Comparison of ENCODE assay signal across 25 cellular contexts in genomic region chr2:201270293-201271001, GRCh38. TPM values are rescaled to one million over a fixed set of nuclear protein-coding genes. Genes with fewer than 3 reads are reported as not detected.
A peak's percentile ranks its signal among the peaks of the same experiment; 100 is the strongest.
DNase-seq lines count a peak whose midpoint lies in the region; ATAC-seq, FAIRE-seq and TF ChIP-seq lines count a peak whose summit lies in the region.
"Had no signal": no experiment of that assay in that cellular context is flagged by ENCODE, and none has a peak within 500 bp of the region (broad histone marks: within the 10 kb centered on the region; RNA-seq: fewer than 3 reads in every experiment).

No MANE protein-coding gene starts in this region.

- TF ChIP-seq CTCF in HepG2 (CRISPR knock-in tag; IDR thresholded peaks at IDR 0.05) (no peak), right lobe of liver (IDR thresholded peaks at IDR 0.05) (no peak), endothelial cell (IDR thresholded peaks at IDR 0.05; ENCODE audit: unreplicated experiment) (peak; percentile 40), colonic mucosa (IDR thresholded peaks at IDR 0.05) (no peak)
- TF ChIP-seq CTCF in activated CD8-positive, alpha-beta T cell treated with anti-CD3 and anti-CD28 coated beads for 36 hours (IDR thresholded peaks at IDR 0.05), result peak; percentile 10

- H3K4me3 Mint-ChIP-seq in activated CD8-positive, alpha-beta T cell treated with anti-CD3 and anti-CD28 coated beads for 36 hours, result no peak overlapping the region
- H3K4me3 Mint-ChIP-seq in endothelial cell (ENCODE audit: unreplicated experiment), result no peak overlapping the region
- no peak overlapping the region for H3K4me3 Mint-ChIP-seq in stimulated activated memory B cell treated with anti-CD40 and anti-IgM and Interleukin-4, amounts not matched to agents 10 μg/mL and 1 μg/mL and 100 μg/mL, for 72 hours
- H3K4me3 Mint-ChIP-seq: activated CD4-positive, alpha-beta memory T cell treated with anti-CD3 and anti-CD28 coated beads for 36 hours; activated naive CD8-positive, alpha-beta T cell treated with anti-CD3 and anti-CD28 coated beads, Interleukin-2, amount 10 ng/mL, durations not matched to agents 7 days and 5 days; activated T-cell treated with anti-CD3 and anti-CD28 coated beads, Interleukin-2, amount 50 U/mL, for 4 hours; GM23338; neural progenitor cell had no signal

- 98% methylated on average over 9 of the region's 9 CpGs for WGBS in HepG2 (ENCODE audit: low lambda C conversion rate)
- WGBS in right lobe of liver (ENCODE audit: insufficient coverage, low coverage, low lambda C conversion rate, missing lambda C conversion rate), result 90% methylated on average over 9 of the region's 9 CpGs

- in situ Hi-C loops in HepG2 (cut with HindIII; ENCODE audit: extremely low pct_ligation_motif_present, low pct_unique_long_range_greater_than_20kb), result no loop called here

- no peak for FAIRE-seq in HepG2 (lab: Jason Lieb, UNC)
- FAIRE-seq: GM18507, HTR-8/SVneo had no signal

- no peaks in the 10 kb centered on the region for H3K9me3 Mint-ChIP-seq in activated CD8-positive, alpha-beta T cell treated with anti-CD3 and anti-CD28 coated beads for 36 hours
- no peaks in the 10 kb centered on the region for H3K9me3 Mint-ChIP-seq in endothelial cell (ENCODE audit: unreplicated experiment)
- H3K9me3 Mint-ChIP-seq in stimulated activated memory B cell treated with anti-CD40 and anti-IgM and Interleukin-4, amounts not matched to agents 10 μg/mL and 1 μg/mL and 100 μg/mL, for 72 hours, result no peaks in the 10 kb centered on the region
- H3K9me3 Mint-ChIP-seq: activated CD4-positive, alpha-beta memory T cell treated with anti-CD3 and anti-CD28 coated beads for 36 hours; activated naive CD8-positive, alpha-beta T cell treated with anti-CD3 and anti-CD28 coated beads, Interleukin-2, amount 10 ng/mL, durations not matched to agents 7 days and 5 days; activated T-cell treated with anti-CD3 and anti-CD28 coated beads, Interleukin-2, amount 50 U/mL, for 4 hours; GM23338; neural progenitor cell had no signal

- H3K36me3 Mint-ChIP-seq in activated CD8-positive, alpha-beta T cell treated with anti-CD3 and anti-CD28 coated beads for 36 hours (ENCODE audit: low read depth), result peaks cover 73% of the 10 kb centered on the region
- peaks cover 3% of the 10 kb centered on the region for H3K36me3 Mint-ChIP-seq in endothelial cell (ENCODE audit: low read depth, unreplicated experiment)
- peaks cover 66% of the 10 kb centered on the region for H3K36me3 Mint-ChIP-seq in stimulated activated memory B cell treated with anti-CD40 and anti-IgM and Interleukin-4, amounts not matched to agents 10 μg/mL and 1 μg/mL and 100 μg/mL, for 72 hours
- H3K36me3 Mint-ChIP-seq: neural progenitor cell had no signal

- H3K27ac ChIP-seq in HepG2 (ENCODE audit: extremely low read length, insufficient read depth, low read length), result no peak overlapping the region
- H3K27ac ChIP-seq in right lobe of liver, result no peak overlapping the region
- H3K27ac ChIP-seq in colonic mucosa, result no peak overlapping the region
- H3K27ac ChIP-seq: body of pancreas, C4-2B, coronary artery, epithelial cell of prostate, foreskin keratinocyte, neural progenitor cell had no signal

- H3K4me3 ChIP-seq in HepG2 (replicated peaks in 1 of 3; ENCODE audit: insufficient read depth in 1 of 3, low read depth in 2 of 3, low read length in 3 of 3), result no peak overlapping the region
- H3K4me3 ChIP-seq in right lobe of liver, result no peak overlapping the region
- H3K4me3 ChIP-seq in colonic mucosa, result no peak overlapping the region
- H3K4me3 ChIP-seq: body of pancreas, coronary artery, GM23338, neural progenitor cell, spleen had no signal

- H3K9ac ChIP-seq in HepG2 (ENCODE audit: insufficient read depth, low read depth, low read length) (no peak overlapping the region), colonic mucosa (ENCODE audit: low read depth in 2 of 2, low read length in 2 of 2) (no peak overlapping the region)
- H3K9ac ChIP-seq: neural progenitor cell had no signal

- H3K27ac Mint-ChIP-seq in activated CD8-positive, alpha-beta T cell treated with anti-CD3 and anti-CD28 coated beads for 36 hours, result peak overlapping the region; percentile 13
- no peak overlapping the region for H3K27ac Mint-ChIP-seq in endothelial cell (ENCODE audit: unreplicated experiment)
- peak overlapping the region; percentile 63 for H3K27ac Mint-ChIP-seq in stimulated activated memory B cell treated with anti-CD40 and anti-IgM and Interleukin-4, amounts not matched to agents 10 μg/mL and 1 μg/mL and 100 μg/mL, for 72 hours
- H3K27ac Mint-ChIP-seq: activated CD4-positive, alpha-beta memory T cell treated with anti-CD3 and anti-CD28 coated beads for 36 hours; activated naive CD8-positive, alpha-beta T cell treated with anti-CD3 and anti-CD28 coated beads, Interleukin-2, amount 10 ng/mL, durations not matched to agents 7 days and 5 days; GM23338; neural progenitor cell had no signal

- DNase-seq in HepG2 (ENCODE audit: low spot score) (no peak), right lobe of liver (no peak), endothelial cell (ENCODE audit: low spot score) (no peak), colonic mucosa (no peak)
- no peak for DNase-seq in activated CD8-positive, alpha-beta T cell treated with anti-CD3 and anti-CD28 coated beads for 36 hours
- DNase-seq: activated CD4-positive, alpha-beta memory T cell treated with anti-CD3 and anti-CD28 coated beads for 36 hours; activated naive CD8-positive, alpha-beta T cell treated with anti-CD3 and anti-CD28 coated beads, Interleukin-2, amount 10 ng/mL, durations not matched to agents 7 days and 5 days; activated T-cell treated with anti-CD3 and anti-CD28 coated beads, Interleukin-2, amount 50 U/mL, for 4 hours; body of pancreas; foreskin keratinocyte; mesenchymal stem cell; NCI-H1436; NCI-H526 treated with DMSO at 0.1 percent for 48 hours; SHP77; spleen had no signal

- no TSS peak for BruUV-seq in HepG2 (replicated peaks; lab: Mats Ljungman, UMichigan)

- no peak for TF ChIP-seq POLR2A in HepG2 (IDR thresholded peaks at IDR 0.05; ENCODE audit: insufficient read depth in 1 of 2, low read depth in 2 of 2, low read length in 2 of 2)
- no peak for TF ChIP-seq POLR2A in right lobe of liver (IDR thresholded peaks at IDR 0.05)

- no peaks in the 10 kb centered on the region for H4K20me1 ChIP-seq in HepG2 (ENCODE audit: insufficient read depth, low read length)

- CTCF ChIA-PET in HepG2 (lab: Yijun Ruan, JAX; ENCODE audit: low intra/inter-chr PET ratio, low total read pairs), result no interaction called here
- CTCF ChIA-PET in activated CD8-positive, alpha-beta T cell treated with anti-CD3 and anti-CD28 coated beads for 36 hours (lab: Charles Lee), result interaction anchor here (1.0 to 1.7 kb wide), 9 partner anchors 8 to 175 kb away, joined by 3 to 5 read pairs (median 3); partner anchors contain the start of genes CASP8 and FLACC1

- H3K79me2 ChIP-seq in HepG2 (ENCODE audit: insufficient read depth, low read length), result no peaks in the 10 kb centered on the region

- H2AFZ ChIP-seq in HepG2 (ENCODE audit: low read length), result no peak overlapping the region
- H2AFZ ChIP-seq: GM23338, neural progenitor cell had no signal

- no peak; the same call in 2 of the 3 replicates for ATAC-seq in HepG2
- ATAC-seq in right lobe of liver, result no peak
- no peak for ATAC-seq in activated CD8-positive, alpha-beta T cell treated with anti-CD3 and anti-CD28 coated beads for 36 hours
- ATAC-seq in stimulated activated memory B cell treated with anti-CD40 and anti-IgM and Interleukin-4, amounts not matched to agents 10 μg/mL and 1 μg/mL and 100 μg/mL, for 72 hours, result no peak
- ATAC-seq in HG02759 (IDR thresholded peaks at IDR 0.05; ENCODE audit: unreplicated experiment), result no peak
- no peak for ATAC-seq in HG02973 (IDR thresholded peaks at IDR 0.05; ENCODE audit: unreplicated experiment)
- ATAC-seq: activated T-cell treated with anti-CD3 and anti-CD28 coated beads, Interleukin-2, amount 50 U/mL, for 4 hours; body of pancreas; foreskin keratinocyte; GM23338 had no signal

- no peaks in the 10 kb centered on the region for H3K27me3 Mint-ChIP-seq in activated CD8-positive, alpha-beta T cell treated with anti-CD3 and anti-CD28 coated beads for 36 hours
- H3K27me3 Mint-ChIP-seq in endothelial cell (ENCODE audit: unreplicated experiment), result peaks cover 2% of the 10 kb centered on the region
- H3K27me3 Mint-ChIP-seq in stimulated activated memory B cell treated with anti-CD40 and anti-IgM and Interleukin-4, amounts not matched to agents 10 μg/mL and 1 μg/mL and 100 μg/mL, for 72 hours, result no peaks in the 10 kb centered on the region
- H3K27me3 Mint-ChIP-seq: activated CD4-positive, alpha-beta memory T cell treated with anti-CD3 and anti-CD28 coated beads for 36 hours; activated naive CD8-positive, alpha-beta T cell treated with anti-CD3 and anti-CD28 coated beads, Interleukin-2, amount 10 ng/mL, durations not matched to agents 7 days and 5 days had no signal

- H3K27me3 ChIP-seq in HepG2 (ENCODE audit: control insufficient read depth in 1 of 2, insufficient read depth in 2 of 2, low read length in 2 of 2) (no peaks in the 10 kb centered on the region), right lobe of liver (no peaks in the 10 kb centered on the region), colonic mucosa (no peaks in the 10 kb centered on the region)
- H3K27me3 ChIP-seq: body of pancreas, foreskin keratinocyte, neural progenitor cell, spleen had no signal

- TF ChIP-seq RAD21 in HepG2 (CRISPR knock-in tag; IDR thresholded peaks at IDR 0.05), result no peak

- intact Hi-C loops in HepG2 (cut with micrococcal nuclease; ENCODE audit: unreplicated experiment) (no loop called here), right lobe of liver (cut with DNase I) (no loop called here), colonic mucosa (cut with DNase I) (no loop called here)
- intact Hi-C loops in activated CD8-positive, alpha-beta T cell treated with anti-CD3 and anti-CD28 coated beads for 36 hours (cut with micrococcal nuclease), result no loop called here

- peaks cover 12% of the 10 kb centered on the region; the same call in 1 of the 2 replicates for H3K4me1 ChIP-seq in HepG2 (ENCODE audit: insufficient read depth, low read length)
- peaks cover 0 to 6% (median 0%) of the 10 kb centered on the region in 4 donors for H3K4me1 ChIP-seq in right lobe of liver
- no peaks in the 10 kb centered on the region for H3K4me1 ChIP-seq in colonic mucosa
- H3K4me1 ChIP-seq: body of pancreas, foreskin keratinocyte, neural progenitor cell had no signal

- no peak overlapping the region for H3K4me2 ChIP-seq in HepG2 (ENCODE audit: low read depth, low read length)
- H3K4me2 ChIP-seq: GM23338, neural progenitor cell had no signal

- H3K4me1 Mint-ChIP-seq in activated CD8-positive, alpha-beta T cell treated with anti-CD3 and anti-CD28 coated beads for 36 hours (ENCODE audit: low read depth), result peaks cover 64% of the 10 kb centered on the region
- H3K4me1 Mint-ChIP-seq in endothelial cell (ENCODE audit: unreplicated experiment), result peaks cover 13% of the 10 kb centered on the region
- H3K4me1 Mint-ChIP-seq in stimulated activated memory B cell treated with anti-CD40 and anti-IgM and Interleukin-4, amounts not matched to agents 10 μg/mL and 1 μg/mL and 100 μg/mL, for 72 hours, result peaks cover 43% of the 10 kb centered on the region
- H3K4me1 Mint-ChIP-seq: GM23338, neural progenitor cell had no signal

- H3K36me3 ChIP-seq in HepG2 (replicated peaks in 1 of 2; ENCODE audit: control insufficient read depth in 1 of 2, insufficient read depth in 2 of 2, low read length in 2 of 2), result peaks cover 25 to 56% of the 10 kb centered on the region in 2 experiments
- peaks cover 0 to 31% (median 1%) of the 10 kb centered on the region in 4 donors for H3K36me3 ChIP-seq in right lobe of liver
- no peaks in the 10 kb centered on the region for H3K36me3 ChIP-seq in colonic mucosa
- H3K36me3 ChIP-seq: neural progenitor cell had no signal

- H3K9me3 ChIP-seq in HepG2 (ENCODE audit: low read length) (no peaks in the 10 kb centered on the region), right lobe of liver (no peaks in the 10 kb centered on the region), colonic mucosa (no peaks in the 10 kb centered on the region)
- H3K9me3 ChIP-seq: body of pancreas, spleen had no signal

- no peak for TF ChIP-seq EP300 in HepG2 (IDR thresholded peaks at IDR 0.05; ENCODE audit: low read depth in 2 of 2, low read length in 2 of 2)
- no peak for TF ChIP-seq EP300 in HepG2 (CRISPR knock-in tag; IDR thresholded peaks at IDR 0.05; ENCODE audit: borderline replicate concordance)

- POLR2A ChIA-PET in HepG2 (lab: Yijun Ruan, JAX), result no interaction called here
- POLR2A ChIA-PET in activated CD8-positive, alpha-beta T cell treated with anti-CD3 and anti-CD28 coated beads for 36 hours (lab: Charles Lee), result interaction anchor here (1.1 to 1.5 kb wide), 2 partner anchors 9 to 37 kb away, joined by 5 to 6 read pairs; no protein-coding TSS in a partner anchor

RNA-seq across cellular contexts. Expression of gene CASP8, which starts 10.1 kb away (rescaled TPM):
- total RNA-seq in HepG2 (2016; rRNA removed; fragmentation: Illumina TruSeq; extraction: Trizol) (52.8 and 60.9 TPM in 2 replicates), right lobe of liver (10 to 100 TPM in 5 of 6 experiments, 1 to 10 TPM in 1; 8.8 to 14.8 (median 11.5) TPM), endothelial cell (ENCODE audit: unreplicated experiment) (14.9 TPM), colonic mucosa (10 to 100 TPM; 25.5 to 31.9 TPM)
- total RNA-seq in HepG2 (2016; cell fraction: cytosol; rRNA removed; fragmentation: Illumina TruSeq; extraction: Trizol; ENCODE audit: low read depth), result 4.5 and 4.7 TPM in 2 replicates
- 53.5 and 59.7 TPM in 2 replicates for total RNA-seq in HepG2 (2016; cell fraction: insoluble cytoplasmic fraction; rRNA removed; fragmentation: Illumina TruSeq; extraction: Trizol)
- 8.5 and 10.6 TPM in 2 replicates for total RNA-seq in HepG2 (2016; cell fraction: membrane; rRNA removed; fragmentation: Illumina TruSeq; extraction: Trizol)
- total RNA-seq in HepG2 (2016; cell fraction: nucleus; rRNA removed; fragmentation: Illumina TruSeq; extraction: Trizol), result 51.8 and 63.9 TPM in 2 replicates
- polyA plus RNA-seq in HepG2 (2011; rRNA removed), result 25.0 and 28.0 TPM in 2 replicates
- 10.5 and 15.9 TPM in 2 replicates for polyA plus RNA-seq in HepG2 (2011; cell fraction: cytosol; rRNA removed)
- 57.5 and 66.0 TPM in 2 replicates for polyA plus RNA-seq in HepG2 (2011; cell fraction: nucleus; rRNA removed)
- 20.2 and 27.3 TPM in 2 replicates for polyA plus RNA-seq in HepG2 (2012)
- polyA plus RNA-seq in HepG2 (2016; cell fraction: cytosol; fragmentation: Illumina TruSeq; extraction: Trizol; ENCODE audit: low read depth), result 1.3 and 1.7 TPM in 2 replicates
- polyA plus RNA-seq in HepG2 (2016; cell fraction: insoluble cytoplasmic fraction; fragmentation: Illumina TruSeq; extraction: Trizol; ENCODE audit: low read depth), result 45.6 and 48.1 TPM in 2 replicates
- polyA plus RNA-seq in HepG2 (2016; cell fraction: membrane; fragmentation: Illumina TruSeq; extraction: Trizol; ENCODE audit: low read depth), result 4.1 and 5.4 TPM in 2 replicates
- 61.4 and 62.4 TPM in 2 replicates for polyA plus RNA-seq in HepG2 (2016; cell fraction: nucleus; fragmentation: Illumina TruSeq; extraction: Trizol; ENCODE audit: insufficient read depth, low read depth)
- 16.2 and 17.9 TPM in 2 replicates for polyA minus RNA-seq in HepG2 (2011; rRNA and poly(A)+ RNA removed; ENCODE audit: low replicate concordance)
- polyA minus RNA-seq in HepG2 (2011; cell fraction: cytosol; rRNA and poly(A)+ RNA removed), result 16.5 and 18.2 TPM in 2 replicates
- polyA minus RNA-seq in HepG2 (2011; cell fraction: nucleus; rRNA and poly(A)+ RNA removed), result 43.9 and 54.2 TPM in 2 replicates
- total RNA-seq in activated CD8-positive, alpha-beta T cell treated with anti-CD3 and anti-CD28 coated beads for 36 hours, result 10 to 100 TPM; 35.2 to 38.4 TPM

Comparison
In these comparisons a context has a peak if more than half of its experiments do, and no peak if none do; other contexts are left out.
1. CTCF ChIP-seq: peak in activated CD8-positive, alpha-beta T cell treated with anti-CD3 and anti-CD28 coated beads for 36 hours (single experiment) and endothelial cell (single experiment); none in HepG2 (single experiment), right lobe of liver (0 of 4) and colonic mucosa (single experiment).